ENCODE assay signal across 21 cellular contexts in the genomic region with DNA sequence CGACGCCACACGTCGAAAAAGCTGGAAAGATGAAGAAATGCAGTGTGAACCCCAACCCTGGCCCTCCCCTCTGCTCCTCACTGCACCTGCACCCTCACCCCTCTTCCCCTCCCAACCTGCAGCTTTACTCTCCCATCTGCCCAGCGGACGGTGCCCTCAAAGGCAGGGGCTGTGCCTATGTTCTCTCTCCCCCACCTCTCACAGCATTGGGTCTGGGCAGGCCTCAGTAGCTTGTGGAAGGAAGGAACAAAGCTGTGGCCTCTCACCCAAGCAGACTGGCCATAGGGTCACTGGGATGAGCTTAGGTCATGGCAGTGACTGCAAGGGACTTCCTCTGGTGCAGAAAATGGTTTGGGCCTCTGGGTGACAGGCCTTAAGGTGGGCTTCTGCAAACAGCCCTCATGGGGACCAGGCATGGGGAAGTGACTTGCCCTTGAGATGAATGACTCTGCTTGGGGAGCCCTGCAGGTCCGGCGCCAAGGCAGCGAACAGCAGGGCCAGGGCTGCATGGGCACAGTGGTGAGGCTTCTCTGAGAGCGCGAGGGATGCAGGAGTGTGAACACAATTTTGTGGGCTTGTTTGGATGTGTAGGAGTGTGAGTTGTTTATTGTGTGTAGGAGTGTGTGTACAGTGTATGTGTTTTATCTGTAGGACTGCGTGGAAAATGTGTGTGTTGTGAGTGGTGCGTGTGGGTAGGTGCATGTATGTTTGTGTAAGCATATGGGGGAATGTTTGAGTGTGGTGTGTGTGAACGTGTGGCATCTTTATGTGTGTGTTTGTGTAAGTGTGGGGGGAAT. TPM values are rescaled to one million over a fixed set of nuclear protein-coding genes. Genes with fewer than 3 reads are reported as not detected.
DNase-seq lines count a peak whose midpoint lies in the region; ATAC-seq and TF ChIP-seq lines count a peak whose summit lies in the region.
"Had no signal": no experiment of that assay in that cellular context is flagged by ENCODE, and none has a peak within 500 bp of the region (broad histone marks: within the 10 kb centered on the region; RNA-seq: fewer than 3 reads in every experiment).

No MANE protein-coding gene starts in this region.

- H3K36me3 Mint-ChIP-seq in natural killer cell treated with Interleukin-12 subunit alpha and Interleukin-12 subunit beta and Interleukin-15 and Interleukin-18, amount 100 ng/mL, for 72 hours: no peaks in the 10 kb centered on the region
- H3K36me3 Mint-ChIP-seq in natural killer cell (no peaks in the 10 kb centered on the region), osteocyte (ENCODE audit: unreplicated experiment) (no peaks in the 10 kb centered on the region)
- H3K36me3 Mint-ChIP-seq: CD4-positive, CD25-positive, alpha-beta regulatory T cell had no signal

- H3K9me3 Mint-ChIP-seq in natural killer cell treated with Interleukin-12 subunit alpha and Interleukin-12 subunit beta and Interleukin-15 and Interleukin-18, amount 100 ng/mL, for 72 hours: no peaks in the 10 kb centered on the region
- H3K9me3 Mint-ChIP-seq in natural killer cell (no peaks in the 10 kb centered on the region), osteocyte (ENCODE audit: unreplicated experiment) (no peaks in the 10 kb centered on the region)

- H3K4me1 Mint-ChIP-seq in natural killer cell treated with Interleukin-12 subunit alpha and Interleukin-12 subunit beta and Interleukin-15 and Interleukin-18, amount 100 ng/mL, for 72 hours (ENCODE audit: low read depth in 2 of 2): no peaks in the 10 kb centered on the region
- no peaks in the 10 kb centered on the region for H3K4me1 Mint-ChIP-seq in natural killer cell
- H3K4me1 Mint-ChIP-seq in osteocyte (ENCODE audit: unreplicated experiment): no peaks in the 10 kb centered on the region
- H3K4me1 Mint-ChIP-seq: CD4-positive, CD25-positive, alpha-beta regulatory T cell had no signal

- H3K27me3 Mint-ChIP-seq in natural killer cell treated with Interleukin-12 subunit alpha and Interleukin-12 subunit beta and Interleukin-15 and Interleukin-18, amount 100 ng/mL, for 72 hours: no peaks in the 10 kb centered on the region
- H3K27me3 Mint-ChIP-seq in natural killer cell (ENCODE audit: low read depth in 2 of 2): no peaks in the 10 kb centered on the region
- no peaks in the 10 kb centered on the region for H3K27me3 Mint-ChIP-seq in osteocyte (ENCODE audit: unreplicated experiment)

- peak; percentile 41 for DNase-seq in natural killer cell treated with Interleukin-12 subunit alpha and Interleukin-12 subunit beta and Interleukin-15 and Interleukin-18, amount 100 ng/mL, for 72 hours (ENCODE audit: low spot score)
- no peak for DNase-seq in natural killer cell
- DNase-seq in coronary artery (ENCODE audit: low spot score): peak; percentile 28
- peak; percentile 74 for DNase-seq in osteocyte (ENCODE audit: extremely low spot score, unreplicated experiment)
- DNase-seq in NCI-H510A treated with DMSO at 0.1 percent for 48 hours (lab: John Stamatoyannopoulos, UW): no peak
- no peak for DNase-seq in sciatic nerve (ENCODE audit: low spot score)
- DNase-seq: CD4-positive, CD25-positive, alpha-beta regulatory T cell; COR-L47; DMS79 treated with DMSO at 0.1 percent for 48 hours; GM23248; Karpas-422; MV-4-11; NCI-H1105 treated with DMSO at 0.1 percent for 48 hours; NCI-H2029 treated with DMSO at 0.1 percent for 48 hours; NCI-H226; NCI-H524; NCI-H774; NK-92 treated with Interleukin-12 subunit alpha and Interleukin-12 subunit beta, amount 100 ng/mL, for 24 hours; SHP77 treated with DMSO at 0.1 percent for 48 hours had no signal

- H3K4me3 Mint-ChIP-seq in natural killer cell treated with Interleukin-12 subunit alpha and Interleukin-12 subunit beta and Interleukin-15 and Interleukin-18, amount 100 ng/mL, for 72 hours: no peak overlapping the region
- H3K4me3 Mint-ChIP-seq in natural killer cell (no peak overlapping the region), osteocyte (ENCODE audit: unreplicated experiment) (no peak overlapping the region)
- H3K4me3 Mint-ChIP-seq: CD4-positive, CD25-positive, alpha-beta regulatory T cell had no signal

- no peak overlapping the region for H3K27ac ChIP-seq in coronary artery
- H3K27ac ChIP-seq: GM23248, RWPE1 had no signal

- TF ChIP-seq CTCF in natural killer cell (IDR thresholded peaks at IDR 0.05): no peak
- TF ChIP-seq CTCF in coronary artery (IDR thresholded peaks at IDR 0.05): no peak
- TF ChIP-seq CTCF in osteocyte (IDR thresholded peaks at IDR 0.05): no peak

- H3K4me3 ChIP-seq in coronary artery: no peak overlapping the region
- H3K4me3 ChIP-seq: GM23248 had no signal

- intact Hi-C loops in natural killer cell (cut with micrococcal nuclease) (no loop called here), sciatic nerve (cut with DNase I) (no loop called here)

- no peak for ATAC-seq in natural killer cell treated with Interleukin-12 subunit alpha and Interleukin-12 subunit beta and Interleukin-15 and Interleukin-18, amount 100 ng/mL, for 72 hours
- ATAC-seq in natural killer cell (no peak), HG03159 (IDR thresholded peaks at IDR 0.05; ENCODE audit: unreplicated experiment) (no peak), sciatic nerve (no peak)

- H3K27ac Mint-ChIP-seq in natural killer cell treated with Interleukin-12 subunit alpha and Interleukin-12 subunit beta and Interleukin-15 and Interleukin-18, amount 100 ng/mL, for 72 hours: no peak overlapping the region
- no peak overlapping the region for H3K27ac Mint-ChIP-seq in natural killer cell
- H3K27ac Mint-ChIP-seq in osteocyte (ENCODE audit: unreplicated experiment): no peak overlapping the region
- H3K27ac Mint-ChIP-seq: CD4-positive, CD25-positive, alpha-beta regulatory T cell had no signal

RNA-seq across cellular contexts. Expression of a gene that starts 29.2 kb away (rescaled TPM):
- 10 to 100 TPM; 81.4 to 84.5 TPM for total RNA-seq in natural killer cell treated with Interleukin-12 subunit alpha and Interleukin-12 subunit beta and Interleukin-15 and Interleukin-18, amount 100 ng/mL, for 72 hours
- total RNA-seq in natural killer cell (10 to 100 TPM; 19.8 to 26.4 (median 22.4) TPM), osteocyte (84.7 and 91.7 TPM in 2 replicates), sciatic nerve (27.8 TPM)

Comparison
In these comparisons a context has a peak if more than half of its experiments do, and no peak if none do; other contexts are left out.
1. DNase-seq: peak in natural killer cell treated with Interleukin-12 subunit alpha and Interleukin-12 subunit beta and Interleukin-15 and Interleukin-18, amount 100 ng/mL, for 72 hours (single experiment), coronary artery (single experiment) and osteocyte (single experiment); none in natural killer cell (single experiment), NCI-H510A treated with DMSO at 0.1 percent for 48 hours (single experiment) and sciatic nerve (single experiment).